15 cellular contexts compared by ENCODE assay signal in genomic region chr3:138939563-138940241, GRCh38. TPM values are rescaled to one million over a fixed set of nuclear protein-coding genes. Genes with fewer than 3 reads are reported as not detected.
DNase-seq lines count a peak whose midpoint lies in the region; ATAC-seq and TF ChIP-seq lines count a peak whose summit lies in the region.
"Had no signal": no experiment of that assay in that cellular context is flagged by ENCODE, and none has a peak within 500 bp of the region (broad histone marks: within the 10 kb centered on the region; RNA-seq: fewer than 3 reads in every experiment).

No MANE protein-coding gene starts in this region.

- H3K27ac ChIP-seq in RWPE1 = no peak overlapping the region
- H3K27ac ChIP-seq: gastrocnemius medialis, left lung, uterus had no signal

- H3K36me3 Mint-ChIP-seq in natural killer cell = no peaks in the 10 kb centered on the region
- H3K36me3 Mint-ChIP-seq in natural killer cell treated with Interleukin-12 subunit alpha and Interleukin-12 subunit beta and Interleukin-15 and Interleukin-18, amount 100 ng/mL, for 72 hours = no peaks in the 10 kb centered on the region
- no peaks in the 10 kb centered on the region for H3K36me3 Mint-ChIP-seq in activated naive CD8-positive, alpha-beta T cell treated with anti-CD3 and anti-CD28 coated beads, Interleukin-2, amount 50 U/mL, for 24 hours (ENCODE audit: low read depth)
- H3K36me3 Mint-ChIP-seq in memory B cell = no peaks in the 10 kb centered on the region

- ATAC-seq in natural killer cell (no peak), memory B cell (ENCODE audit: low read depth) (no peak), HG03097 (IDR thresholded peaks at IDR 0.05; ENCODE audit: low FRiP score, unreplicated experiment) (no peak)
- ATAC-seq in natural killer cell treated with Interleukin-12 subunit alpha and Interleukin-12 subunit beta and Interleukin-15 and Interleukin-18, amount 100 ng/mL, for 72 hours = no peak
- no peak for ATAC-seq in activated naive CD8-positive, alpha-beta T cell treated with anti-CD3 and anti-CD28 coated beads, Interleukin-2, amount 50 U/mL, for 24 hours
- ATAC-seq: gastrocnemius medialis, left lung had no signal

- DNase-seq in natural killer cell = peak; percentile 13
- no peak for DNase-seq in natural killer cell treated with Interleukin-12 subunit alpha and Interleukin-12 subunit beta and Interleukin-15 and Interleukin-18, amount 100 ng/mL, for 72 hours (ENCODE audit: low spot score)
- DNase-seq in activated naive CD8-positive, alpha-beta T cell treated with anti-CD3 and anti-CD28 coated beads, Interleukin-2, amount 50 U/mL, for 24 hours = no peak
- no peak for DNase-seq in memory B cell (ENCODE audit: low spot score in 2 of 2)
- DNase-seq in medulla oblongata (ENCODE audit: extremely low spot score) = no peak
- no peak for DNase-seq in SW480 (ENCODE audit: low spot score)
- DNase-seq in RWPE1 (ENCODE audit: low spot score) = no peak
- DNase-seq: gastrocnemius medialis, NCI-H1930, NCI-H774, SHP77 treated with DMSO at 0.1 percent for 48 hours, uterus had no signal

- intact Hi-C loops in natural killer cell (cut with micrococcal nuclease) = no loop called here

- H3K4me3 Mint-ChIP-seq in natural killer cell (no peak overlapping the region), memory B cell (peak overlapping the region; percentile 14)
- no peak overlapping the region for H3K4me3 Mint-ChIP-seq in natural killer cell treated with Interleukin-12 subunit alpha and Interleukin-12 subunit beta and Interleukin-15 and Interleukin-18, amount 100 ng/mL, for 72 hours
- peak overlapping the region; percentile 6 for H3K4me3 Mint-ChIP-seq in activated naive CD8-positive, alpha-beta T cell treated with anti-CD3 and anti-CD28 coated beads, Interleukin-2, amount 50 U/mL, for 24 hours

- POLR2A ChIA-PET in RWPE1 (lab: Yijun Ruan, JAX; ENCODE audit: low non-redundant PET) = no interaction called here

- no peak overlapping the region for H3K27ac Mint-ChIP-seq in natural killer cell
- no peak overlapping the region for H3K27ac Mint-ChIP-seq in natural killer cell treated with Interleukin-12 subunit alpha and Interleukin-12 subunit beta and Interleukin-15 and Interleukin-18, amount 100 ng/mL, for 72 hours
- no peak overlapping the region for H3K27ac Mint-ChIP-seq in activated naive CD8-positive, alpha-beta T cell treated with anti-CD3 and anti-CD28 coated beads, Interleukin-2, amount 50 U/mL, for 24 hours
- no peak overlapping the region for H3K27ac Mint-ChIP-seq in memory B cell

- peaks cover 83 to 85% of the 10 kb centered on the region in 2 donors for H3K27me3 Mint-ChIP-seq in natural killer cell (ENCODE audit: low read depth in 2 of 2)
- peaks cover 52 to 67% of the 10 kb centered on the region in 2 donors for H3K27me3 Mint-ChIP-seq in natural killer cell treated with Interleukin-12 subunit alpha and Interleukin-12 subunit beta and Interleukin-15 and Interleukin-18, amount 100 ng/mL, for 72 hours
- H3K27me3 Mint-ChIP-seq in activated naive CD8-positive, alpha-beta T cell treated with anti-CD3 and anti-CD28 coated beads, Interleukin-2, amount 50 U/mL, for 24 hours = peaks cover 90% of the 10 kb centered on the region
- peaks cover 42% of the 10 kb centered on the region for H3K27me3 Mint-ChIP-seq in memory B cell

- H3K4me1 Mint-ChIP-seq in natural killer cell (peaks cover 29 to 52% of the 10 kb centered on the region in 2 donors), memory B cell (peaks cover 9% of the 10 kb centered on the region)
- peaks cover 18 to 27% of the 10 kb centered on the region in 2 donors for H3K4me1 Mint-ChIP-seq in natural killer cell treated with Interleukin-12 subunit alpha and Interleukin-12 subunit beta and Interleukin-15 and Interleukin-18, amount 100 ng/mL, for 72 hours (ENCODE audit: low read depth in 2 of 2)
- peaks cover 41% of the 10 kb centered on the region for H3K4me1 Mint-ChIP-seq in activated naive CD8-positive, alpha-beta T cell treated with anti-CD3 and anti-CD28 coated beads, Interleukin-2, amount 50 U/mL, for 24 hours

- H3K9me3 Mint-ChIP-seq in natural killer cell (no peaks in the 10 kb centered on the region), memory B cell (no peaks in the 10 kb centered on the region)
- no peaks in the 10 kb centered on the region for H3K9me3 Mint-ChIP-seq in natural killer cell treated with Interleukin-12 subunit alpha and Interleukin-12 subunit beta and Interleukin-15 and Interleukin-18, amount 100 ng/mL, for 72 hours
- no peaks in the 10 kb centered on the region for H3K9me3 Mint-ChIP-seq in activated naive CD8-positive, alpha-beta T cell treated with anti-CD3 and anti-CD28 coated beads, Interleukin-2, amount 50 U/mL, for 24 hours

- TF ChIP-seq CTCF in natural killer cell (IDR thresholded peaks at IDR 0.05) (no peak), RWPE1 (conservative IDR thresholded peaks at IDR 0.05; ENCODE audit: low read depth) (no peak)

- CTCF ChIA-PET in RWPE1 (lab: Yijun Ruan, JAX) = interaction anchor here (0.6 to 1.2 kb wide), 3 partner anchors 9 to 24 kb away, joined by 3 to 5 read pairs (median 4); no protein-coding TSS in a partner anchor

RNA-seq across cellular contexts. Expression of gene FOXL2, which starts 7.2 kb away (rescaled TPM):
- total RNA-seq in natural killer cell = not detected
- not detected for total RNA-seq in natural killer cell treated with Interleukin-12 subunit alpha and Interleukin-12 subunit beta and Interleukin-15 and Interleukin-18, amount 100 ng/mL, for 72 hours
- total RNA-seq: gastrocnemius medialis, left lung had no signal

RNA-seq across cellular contexts. Expression of gene FOXL2NB, which starts 7.3 kb away (rescaled TPM):
- not detected for total RNA-seq in natural killer cell
- not detected for total RNA-seq in natural killer cell treated with Interleukin-12 subunit alpha and Interleukin-12 subunit beta and Interleukin-15 and Interleukin-18, amount 100 ng/mL, for 72 hours
- total RNA-seq: activated CD8-positive, alpha-beta memory T cell treated with anti-CD3 and anti-CD28 coated beads for 36 hours; gastrocnemius medialis; left lung had no signal

Comparison
In these comparisons a context has a peak if more than half of its experiments do, and no peak if none do; other contexts are left out.
1. H3K4me3 Mint-ChIP-seq: peak in activated naive CD8-positive, alpha-beta T cell treated with anti-CD3 and anti-CD28 coated beads, Interleukin-2, amount 50 U/mL, for 24 hours (single experiment) and memory B cell (single experiment); none in natural killer cell (single experiment) and natural killer cell treated with Interleukin-12 subunit alpha and Interleukin-12 subunit beta and Interleukin-15 and Interleukin-18, amount 100 ng/mL, for 72 hours (single experiment).